Comparison of ENCODE assay signal across 8 cellular contexts in the genomic region with DNA sequence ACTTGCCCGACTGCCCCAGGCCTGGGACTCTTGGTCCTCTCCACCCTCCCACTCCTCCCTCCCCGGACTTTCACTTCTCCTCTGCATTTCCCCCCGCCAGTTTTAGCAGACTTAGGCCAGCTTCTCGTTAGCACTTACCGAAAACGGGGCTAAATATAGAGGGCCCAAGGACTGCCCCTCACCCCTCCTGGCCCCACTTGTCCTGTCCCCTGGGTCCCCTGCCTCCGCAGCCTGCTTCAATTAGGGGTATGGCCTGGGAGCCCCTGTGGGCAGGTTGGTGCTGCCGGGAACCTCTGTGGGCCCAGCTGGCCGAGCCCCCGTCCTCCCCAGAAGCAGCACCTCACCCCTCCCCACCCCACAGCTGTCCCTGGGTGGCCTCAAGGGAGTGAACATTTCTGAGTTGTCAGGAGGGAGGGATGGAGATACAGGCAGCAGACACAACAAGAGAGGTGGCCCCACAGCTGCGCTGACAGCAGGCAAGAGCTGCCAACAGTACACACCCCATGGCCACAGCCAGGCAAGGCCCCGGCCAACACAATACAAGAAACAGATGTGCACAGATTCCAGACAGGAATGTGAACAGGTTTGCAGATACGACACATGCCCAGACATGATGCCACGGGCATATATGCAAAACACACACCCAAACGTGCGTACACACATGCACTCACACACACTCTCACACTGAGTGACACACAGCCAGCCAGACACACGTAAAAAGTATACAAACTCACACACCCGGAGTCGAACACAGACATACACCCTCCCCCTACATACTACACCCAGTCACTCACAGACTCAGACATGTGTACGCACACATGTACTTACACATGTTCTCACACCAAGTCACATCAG. TPM values are rescaled to one million over a fixed set of nuclear protein-coding genes. Genes with fewer than 3 reads are reported as not detected.
DNase-seq lines count a peak whose midpoint lies in the region; ATAC-seq lines count a peak whose summit lies in the region.

No MANE protein-coding gene starts in this region.

- no peak for DNase-seq in activated CD4-positive, alpha-beta T cell treated with anti-CD3 and anti-CD28 coated beads, Interleukin-2, amount 10 ng/mL, durations not matched to agents 24 days and 14 days
- DNase-seq in activated CD4-positive, alpha-beta T cell treated with anti-CD3 and anti-CD28 coated beads for 4 hours = no peak
- DNase-seq in RPMI8226 = peak; percentile 85
- DNase-seq in head of caudate nucleus = peak in 41 of 42 donors; percentile 9 to 64 (median 43)
- DNase-seq in aorta = peak in 1 of 2 donors; percentile 76
- no peak for DNase-seq in H4 (ENCODE audit: low spot score)
- no peak for DNase-seq in cerebellum (ENCODE audit: low spot score)

- H3K4me3 ChIP-seq in aorta (ENCODE audit: low read length in 2 of 2) = no peak overlapping the region

- H3K4me1 ChIP-seq in aorta (ENCODE audit: control insufficient read depth in 1 of 2, insufficient read depth in 2 of 2, low read length in 2 of 2) = no peaks in the 10 kb centered on the region

- no peaks in the 10 kb centered on the region for H3K27me3 Mint-ChIP-seq in activated CD4-positive, alpha-beta T cell treated with anti-CD3 and anti-CD28 coated beads, Interleukin-2, amount 10 ng/mL, durations not matched to agents 24 days and 14 days

- no peaks in the 10 kb centered on the region for H3K36me3 ChIP-seq in aorta (ENCODE audit: control insufficient read depth in 1 of 2, insufficient read depth in 2 of 2, low read length in 1 of 2)

- no peak overlapping the region for H3K27ac ChIP-seq in aorta (ENCODE audit: low read depth in 1 of 2, low read length in 2 of 2)

- peak; percentile 48 for ATAC-seq in HG02840 (IDR thresholded peaks at IDR 0.05; ENCODE audit: low FRiP score, unreplicated experiment)
- ATAC-seq in aorta (ENCODE audit: low FRiP score) = peak; percentile 20

- no peaks in the 10 kb centered on the region for H3K27me3 ChIP-seq in aorta (ENCODE audit: control insufficient read depth in 1 of 2, insufficient read depth in 2 of 2, low read length in 1 of 2)

- peak overlapping the region; percentile 88 for H3K4me3 Mint-ChIP-seq in activated CD4-positive, alpha-beta T cell treated with anti-CD3 and anti-CD28 coated beads, Interleukin-2, amount 10 ng/mL, durations not matched to agents 24 days and 14 days

- peaks cover 30% of the 10 kb centered on the region for H3K36me3 Mint-ChIP-seq in activated CD4-positive, alpha-beta T cell treated with anti-CD3 and anti-CD28 coated beads, Interleukin-2, amount 10 ng/mL, durations not matched to agents 24 days and 14 days (ENCODE audit: low read depth)

- 35 to 40% methylated on average over 20 of the region's 20 CpGs for WGBS in aorta, 2 donors

- intact Hi-C loops in activated CD4-positive, alpha-beta T cell treated with anti-CD3 and anti-CD28 coated beads, Interleukin-2, amount 10 ng/mL, durations not matched to agents 24 days and 14 days (cut with micrococcal nuclease) = loop anchor here (5.0 to 10.0 kb wide), 2 partner anchors 173 to 295 kb away; a partner anchor contains a TSS
- intact Hi-C loops in head of caudate nucleus (cut with DNase I) (loop anchor here (5.0 kb wide), 1 partner anchor 53 kb away; no protein-coding TSS in a partner anchor), aorta (cut with DNase I) (loop anchor here (2.0 to 10.0 kb wide), 4 partner anchors 17 to 295 kb away; a partner anchor contains a TSS)

- H3K4me1 Mint-ChIP-seq in activated CD4-positive, alpha-beta T cell treated with anti-CD3 and anti-CD28 coated beads, Interleukin-2, amount 10 ng/mL, durations not matched to agents 24 days and 14 days = peaks cover 63% of the 10 kb centered on the region

- no peaks in the 10 kb centered on the region for H3K9me3 ChIP-seq in aorta (ENCODE audit: control insufficient read depth, low read length)

- no peaks in the 10 kb centered on the region for H3K9me3 Mint-ChIP-seq in activated CD4-positive, alpha-beta T cell treated with anti-CD3 and anti-CD28 coated beads, Interleukin-2, amount 10 ng/mL, durations not matched to agents 24 days and 14 days

- H3K27ac Mint-ChIP-seq in activated CD4-positive, alpha-beta T cell treated with anti-CD3 and anti-CD28 coated beads, Interleukin-2, amount 10 ng/mL, durations not matched to agents 24 days and 14 days = peak overlapping the region; percentile 17

RNA-seq across cellular contexts. Expression of a gene that starts 2.6 kb away (rescaled TPM):
- 71.5 and 72.0 TPM in 2 replicates for total RNA-seq in activated CD4-positive, alpha-beta T cell treated with anti-CD3 and anti-CD28 coated beads, Interleukin-2, amount 10 ng/mL, durations not matched to agents 24 days and 14 days
- total RNA-seq in aorta = 1 to 10 TPM; 2.7 to 9.0 TPM
- polyA plus RNA-seq in aorta = 1 to 10 TPM; 2.3 to 5.9 TPM
- total RNA-seq in H4 (2014; rRNA removed; shearing (Covaris generic)) = 0.02 TPM in 1 of 2 replicates, not detected in the other
- total RNA-seq in cerebellum = 3.7 TPM

RNA-seq across cellular contexts. Expression of a gene that starts 53.7 kb away (rescaled TPM):
- total RNA-seq in activated CD4-positive, alpha-beta T cell treated with anti-CD3 and anti-CD28 coated beads, Interleukin-2, amount 10 ng/mL, durations not matched to agents 24 days and 14 days = 16.7 and 18.5 TPM in 2 replicates
- total RNA-seq in aorta (10 to 100 TPM in 1 of 2 donors, 1 to 10 TPM in 1; 9.0 to 10.3 TPM), cerebellum (12.4 TPM)
- 1 to 10 TPM; 2.4 to 6.8 TPM for polyA plus RNA-seq in aorta
- 11.8 and 15.8 TPM in 2 replicates for total RNA-seq in H4 (2014; rRNA removed; shearing (Covaris generic))

RNA-seq across cellular contexts. Expression of a gene that starts 59.6 kb away (rescaled TPM):
- total RNA-seq in activated CD4-positive, alpha-beta T cell treated with anti-CD3 and anti-CD28 coated beads, Interleukin-2, amount 10 ng/mL, durations not matched to agents 24 days and 14 days = 3.9 and 4.9 TPM in 2 replicates
- total RNA-seq in aorta = 10 to 100 TPM; 20.8 to 24.5 TPM
- 10 to 100 TPM in 1 of 2 donors, 1 to 10 TPM in 1; 3.5 to 39.0 TPM for polyA plus RNA-seq in aorta
- 0.12 TPM in 1 of 2 replicates, not detected in the other for total RNA-seq in H4 (2014; rRNA removed; shearing (Covaris generic))
- 19.6 TPM for total RNA-seq in cerebellum

Comparison
In these comparisons a context has a peak if more than half of its experiments do, and no peak if none do; other contexts are left out.
1. DNase-seq: peak in RPMI8226 (single experiment) and head of caudate nucleus (41 of 42); none in activated CD4-positive, alpha-beta T cell treated with anti-CD3 and anti-CD28 coated beads, Interleukin-2, amount 10 ng/mL, durations not matched to agents 24 days and 14 days (single experiment), activated CD4-positive, alpha-beta T cell treated with anti-CD3 and anti-CD28 coated beads for 4 hours (0 of 2), H4 (single experiment) and cerebellum (single experiment).